22 cellular contexts compared by ENCODE assay signal in genomic region chr12:27511723-27512045, GRCh38. TPM values are rescaled to one million over a fixed set of nuclear protein-coding genes. Genes with fewer than 3 reads are reported as not detected.
DNase-seq lines count a peak whose midpoint lies in the region; ATAC-seq and TF ChIP-seq lines count a peak whose summit lies in the region.
"Had no signal": no experiment of that assay in that cellular context is flagged by ENCODE, and none has a peak within 500 bp of the region (broad histone marks: within the 10 kb centered on the region; RNA-seq: fewer than 3 reads in every experiment).

No MANE protein-coding gene starts in this region.

- no peaks in the 10 kb centered on the region for H4K20me1 ChIP-seq in GM23338 (replicated peaks; ENCODE audit: insufficient read depth)
- H4K20me1 ChIP-seq in smooth muscle cell (ENCODE audit: low read depth) = no peaks in the 10 kb centered on the region

- in situ Hi-C loops in HAP-1 (cut with MboI; ENCODE audit: low sequenced_read_pairs) = no loop called here
- in situ Hi-C loops in brain microvascular endothelial cell (cut with HindIII; ENCODE audit: low pct_ligation_motif_present, low sequenced_read_pairs) = no loop called here

- no peaks in the 10 kb centered on the region for H3K36me3 Mint-ChIP-seq in GM23338 (ENCODE audit: low read depth)
- H3K36me3 Mint-ChIP-seq: CD14-positive monocyte had no signal

- DNase-seq in GM23338 (ENCODE audit: low spot score) (no peak), esophagus muscularis mucosa (ENCODE audit: extremely low spot score) (no peak), smooth muscle cell (lab: John Stamatoyannopoulos, UW; ENCODE audit: unreplicated experiment) (no peak), HAP-1 (ENCODE audit: low spot score in 2 of 2) (no peak), cerebellar nuclear complex (lab: John Stamatoyannopoulos, UW) (no peak), brain microvascular endothelial cell (no peak), mucosa of descending colon (no peak)
- DNase-seq: activated CD4-positive, alpha-beta T cell treated with anti-CD3 and anti-CD28 coated beads for 48 hours; activated naive CD4-positive, alpha-beta T cell treated with anti-CD3 and anti-CD28 coated beads, Interleukin-2, amount 50 U/mL, for 16 hours; activated T-cell treated with anti-CD3 and anti-CD28 coated beads, Interleukin-2, amount 50 U/mL, for 72 hours; HFFc6; KG1; NCI-H146; NCI-H2171 treated with DMSO at 0.1 percent for 48 hours; NCI-H526; nephron progenitor cell; small intestine; stimulated activated naive CD4-positive, alpha-beta T cell; T-helper 2 cell; upper lobe of left lung had no signal

- H3K27me3 Mint-ChIP-seq in GM23338 (ENCODE audit: insufficient read depth, low read depth, poor library complexity) = peaks cover 5% of the 10 kb centered on the region

- H3K4me1 ChIP-seq in GM23338 (ENCODE audit: insufficient read depth) (no peaks in the 10 kb centered on the region), esophagus muscularis mucosa (peaks cover 4 to 32% (median 21%) of the 10 kb centered on the region in 4 donors), mesodermal cell (ENCODE audit: control insufficient read depth, insufficient read depth, low read length, poor library complexity, severe bottlenecking) (peaks cover 18% of the 10 kb centered on the region), smooth muscle cell (ENCODE audit: low read depth) (no peaks in the 10 kb centered on the region), HAP-1 (0 out of 2 replicates have a peak, but pooled peaks cover 4% of the 10 kb centered on the region), mucosa of descending colon (ENCODE audit: low read depth) (no peaks in the 10 kb centered on the region)
- H3K4me1 ChIP-seq: upper lobe of left lung had no signal

- ATAC-seq in GM23338 (no peak), mucosa of descending colon (no peak)
- ATAC-seq: activated T-cell treated with anti-CD3 and anti-CD28 coated beads, Interleukin-2, amount 50 U/mL, for 72 hours had no signal

- no peak overlapping the region for H3K9ac ChIP-seq in smooth muscle cell (ENCODE audit: low read depth)

- H2AFZ ChIP-seq in GM23338 = 0 out of 2 replicates have a peak overlapping the region, but pooled peaks have one; percentile 15
- H2AFZ ChIP-seq in smooth muscle cell (ENCODE audit: low read depth) = peak overlapping the region; percentile 15

- peaks cover 3% of the 10 kb centered on the region; the same call in 2 of the 3 replicates for H3K4me1 Mint-ChIP-seq in GM23338
- H3K4me1 Mint-ChIP-seq: CD14-positive monocyte had no signal

- TF ChIP-seq EP300 in esophagus muscularis mucosa (IDR thresholded peaks at IDR 0.05) = no peak

- H3K4me3 ChIP-seq in GM23338 (no peak overlapping the region), esophagus muscularis mucosa (no peak overlapping the region), mesodermal cell (ENCODE audit: extremely low read depth, insufficient read depth, low read length, poor library complexity, severe bottlenecking) (no peak overlapping the region), smooth muscle cell (no peak overlapping the region), HAP-1 (no peak overlapping the region), brain microvascular endothelial cell (ENCODE audit: low read depth, low read length) (no peak overlapping the region), mucosa of descending colon (no peak overlapping the region)
- H3K4me3 ChIP-seq: upper lobe of left lung had no signal

- intact Hi-C loops in esophagus muscularis mucosa (cut with DNase I) = no loop called here
- intact Hi-C loops in mucosa of descending colon (cut with DNase I, micrococcal nuclease) = no loop called here

- H3K27me3 ChIP-seq in GM23338 (ENCODE audit: insufficient read depth) (no peaks in the 10 kb centered on the region), esophagus muscularis mucosa (no peaks in the 10 kb centered on the region), smooth muscle cell (ENCODE audit: low read depth) (no peaks in the 10 kb centered on the region), HAP-1 (ENCODE audit: low read depth) (no peaks in the 10 kb centered on the region), brain microvascular endothelial cell (replicated peaks) (no peaks in the 10 kb centered on the region)
- H3K27me3 ChIP-seq: upper lobe of left lung had no signal

- 38% methylated on average over 3 of the region's 3 CpGs for WGBS in esophagus muscularis mucosa
- 94 to 100% methylated on average over 2 of the region's 3 CpGs for WGBS in mesodermal cell (ENCODE audit: insufficient coverage in 2 of 2), 2 experiments
- WGBS in smooth muscle cell (ENCODE audit: low lambda C conversion rate) = 69% methylated on average over 3 of the region's 3 CpGs

- H3F3A ChIP-seq in GM23338 (replicated peaks; ENCODE audit: low read depth) = no peaks in the 10 kb centered on the region
- no peaks in the 10 kb centered on the region for H3F3A ChIP-seq in smooth muscle cell (ENCODE audit: low read depth)

- H3K9me3 ChIP-seq in esophagus muscularis mucosa = no peaks in the 10 kb centered on the region
- H3K9me3 ChIP-seq in mesodermal cell (ENCODE audit: control insufficient read depth, low read length) = no peaks in the 10 kb centered on the region
- no peaks in the 10 kb centered on the region for H3K9me3 ChIP-seq in smooth muscle cell (replicated peaks; ENCODE audit: low read depth)
- no peaks in the 10 kb centered on the region for H3K9me3 ChIP-seq in HAP-1
- H3K9me3 ChIP-seq in mucosa of descending colon = no peaks in the 10 kb centered on the region
- H3K9me3 ChIP-seq: upper lobe of left lung had no signal

- H3K4me3 Mint-ChIP-seq in GM23338 = no peak overlapping the region
- H3K4me3 Mint-ChIP-seq: activated T-cell treated with anti-CD3 and anti-CD28 coated beads, Interleukin-2, amount 50 U/mL, for 72 hours; CD14-positive monocyte; HFFc6; nephron progenitor cell had no signal

- no peak overlapping the region for H3K4me2 ChIP-seq in GM23338
- H3K4me2 ChIP-seq in smooth muscle cell = no peak overlapping the region

- H3K9me3 Mint-ChIP-seq in GM23338 = no peaks in the 10 kb centered on the region
- H3K9me3 Mint-ChIP-seq: HFFc6, nephron progenitor cell had no signal

- H3K27ac ChIP-seq in GM23338 (ENCODE audit: low read depth) = no peak overlapping the region
- peak overlapping the region; percentile 10 to 67 (median 36) for H3K27ac ChIP-seq in esophagus muscularis mucosa (replicated peaks in 1 of 4)
- H3K27ac ChIP-seq in mesodermal cell (ENCODE audit: low read depth, low read length, severe bottlenecking) = peak overlapping the region; percentile 66
- peak overlapping the region; percentile 5 for H3K27ac ChIP-seq in smooth muscle cell (ENCODE audit: low read depth)
- H3K27ac ChIP-seq in brain microvascular endothelial cell = no peak overlapping the region
- H3K27ac ChIP-seq: upper lobe of left lung had no signal

- H3K27ac Mint-ChIP-seq in GM23338 = no peak overlapping the region
- H3K27ac Mint-ChIP-seq: activated T-cell treated with anti-CD3 and anti-CD28 coated beads, Interleukin-2, amount 50 U/mL, for 72 hours; CD14-positive monocyte; HFFc6; nephron progenitor cell had no signal

- no peaks in the 10 kb centered on the region for H3K79me2 ChIP-seq in GM23338 (replicated peaks; ENCODE audit: insufficient read depth)
- no peaks in the 10 kb centered on the region for H3K79me2 ChIP-seq in smooth muscle cell (ENCODE audit: low read depth)

- TF ChIP-seq POLR2A in esophagus muscularis mucosa (IDR thresholded peaks at IDR 0.05; ENCODE audit: low read depth) = no peak

- H3K36me3 ChIP-seq in GM23338 (ENCODE audit: insufficient read depth) = no peaks in the 10 kb centered on the region
- no peaks in the 10 kb centered on the region for H3K36me3 ChIP-seq in esophagus muscularis mucosa
- H3K36me3 ChIP-seq in mesodermal cell (ENCODE audit: control insufficient read depth, insufficient read depth, low read length) = no peaks in the 10 kb centered on the region
- H3K36me3 ChIP-seq in smooth muscle cell (ENCODE audit: low read depth) = no peaks in the 10 kb centered on the region
- no peaks in the 10 kb centered on the region for H3K36me3 ChIP-seq in HAP-1 (replicated peaks)
- no peaks in the 10 kb centered on the region for H3K36me3 ChIP-seq in brain microvascular endothelial cell (replicated peaks)
- no peaks in the 10 kb centered on the region for H3K36me3 ChIP-seq in mucosa of descending colon (ENCODE audit: low read depth)
- H3K36me3 ChIP-seq: upper lobe of left lung had no signal

- TF ChIP-seq CTCF in GM23338 (conservative IDR thresholded peaks at IDR 0.05; ENCODE audit: low read depth in 2 of 2) = no peak
- TF ChIP-seq CTCF in esophagus muscularis mucosa (IDR thresholded peaks at IDR 0.05) = no peak
- TF ChIP-seq CTCF in smooth muscle cell (IDR thresholded peaks at IDR 0.05; ENCODE audit: borderline replicate concordance, insufficient read depth, poor library complexity, severe bottlenecking) = no peak
- TF ChIP-seq CTCF in brain microvascular endothelial cell (IDR thresholded peaks at IDR 0.05; ENCODE audit: low read depth, low read length, missing control alignments) = no peak
- TF ChIP-seq CTCF in mucosa of descending colon (IDR thresholded peaks at IDR 0.05) = no peak

- H3K9me2 ChIP-seq in GM23338 (ENCODE audit: insufficient read depth) = no peaks in the 10 kb centered on the region

RNA-seq across cellular contexts. Expression of gene PPFIBP1, which starts 12.3 kb away (rescaled TPM):
- 27.0 and 33.2 TPM in 2 replicates for total RNA-seq in GM23338 (2014; rRNA removed; shearing (Covaris generic))
- polyA plus RNA-seq in GM23338 (2016; fragmentation: Nextera tagmentation; extraction: Ambion mirVana) (38.9 and 41.9 TPM in 2 replicates), smooth muscle cell (45.7 and 79.1 TPM in 2 replicates)
- total RNA-seq in esophagus muscularis mucosa (10 to 100 TPM; 53.2 to 79.0 (median 66.5) TPM), smooth muscle cell (150 and 156 TPM in 2 replicates), mucosa of descending colon (10 to 100 TPM; 37.0 to 79.4 (median 40.4) TPM)
- 106 TPM for polyA plus RNA-seq in mesodermal cell (2013, experiment 1 of 2)
- polyA plus RNA-seq in mesodermal cell (2013, experiment 2 of 2) = 98.9 TPM

Comparison
In these comparisons a context has a peak if more than half of its experiments do, and no peak if none do; other contexts are left out.
1. H3K27ac ChIP-seq: peak in esophagus muscularis mucosa (4 of 4), mesodermal cell (single experiment) and smooth muscle cell (single experiment); none in GM23338 (single experiment) and brain microvascular endothelial cell (single experiment).